In genomic region chr4:88189881-88190585, GRCh38 we compare ENCODE assay signal across 15 cellular contexts.
"Had no signal": no experiment of that assay in that cellular context is flagged by ENCODE, and none has a peak within 500 bp of the region (broad histone marks: within the 10 kb centered on the region; RNA-seq: fewer than 3 reads in every experiment).

No MANE protein-coding gene starts in this region.

- H3K36me3 ChIP-seq: heart right ventricle, tibial artery had no signal

- H3K27ac Mint-ChIP-seq: activated naive CD4-positive, alpha-beta T cell treated with anti-CD3 and anti-CD28 coated beads for 36 hours; natural killer cell; T-cell had no signal

- FAIRE-seq: astrocyte, frontal cortex, urothelium cell line had no signal

- H3K36me3 Mint-ChIP-seq: natural killer cell, T-cell had no signal

- H3K4me3 ChIP-seq: dorsolateral prefrontal cortex, heart right ventricle, tibial artery had no signal

- H3K9me3 ChIP-seq: tibial artery had no signal

- H3K27me3 Mint-ChIP-seq: T-cell had no signal

- H3K27ac ChIP-seq: dorsolateral prefrontal cortex, heart right ventricle, tibial artery had no signal

- H3K9me3 Mint-ChIP-seq: activated naive CD4-positive, alpha-beta T cell treated with anti-CD3 and anti-CD28 coated beads for 36 hours; natural killer cell; T-cell had no signal

- H3K4me1 Mint-ChIP-seq: natural killer cell had no signal

- H3K4me1 ChIP-seq: tibial artery had no signal

- H3K4me3 Mint-ChIP-seq: activated naive CD4-positive, alpha-beta T cell treated with anti-CD3 and anti-CD28 coated beads for 36 hours; natural killer cell; T-cell had no signal

- ATAC-seq: heart right ventricle, left lobe of liver, natural killer cell, T-cell had no signal

- H3K27me3 ChIP-seq: dorsolateral prefrontal cortex, heart right ventricle, tibial artery had no signal

- DNase-seq: activated naive CD4-positive, alpha-beta T cell treated with anti-CD3 and anti-CD28 coated beads for 36 hours; dorsolateral prefrontal cortex; heart right ventricle; islet precursor cell; natural killer cell; posterior cingulate gyrus; stimulated activated CD4-positive, alpha-beta T cell treated with anti-CD3 and anti-CD28 coated beads, Interleukin-4, amount 100 ng/mL, for 24 hours; stimulated activated naive CD4-positive, alpha-beta T cell; T-cell; T-helper 9 cell; tibial artery had no signal
